17 cellular contexts compared by ENCODE assay signal in genomic region chr7:157548691-157549265, GRCh38.
"Had no signal": no experiment of that assay in that cellular context is flagged by ENCODE, and none has a peak within 500 bp of the region (broad histone marks: within the 10 kb centered on the region; RNA-seq: fewer than 3 reads in every experiment).

No MANE protein-coding gene starts in this region.

- H3K27me3 ChIP-seq: transverse colon had no signal

- H3K4me3 ChIP-seq: SK-N-MC, skin epidermis, transverse colon had no signal

- DNase-seq: activated CD4-positive, alpha-beta T cell treated with anti-CD3 and anti-CD28 coated beads for 1 hour; activated CD4-positive, alpha-beta T cell treated with anti-CD3 and anti-CD28 coated beads, Interleukin-2, amount 50 U/mL, for 4 hours; activated naive CD4-positive, alpha-beta T cell treated with anti-CD3 and anti-CD28 coated beads, Interleukin-2, amount 50 U/mL, for 16 hours; activated T-cell treated with anti-CD3 and anti-CD28 coated beads, Interleukin-2, amount 50 U/mL, for 1 hour; central memory CD4-positive, alpha-beta T cell; cortex of kidney; effector CD8-positive, alpha-beta T cell; foreskin fibroblast; mammary epithelial cell; stimulated activated CD4-positive, alpha-beta T cell treated with anti-CD3 and anti-CD28 coated beads, Interleukin-4, amount 100 ng/mL, for 24 hours; stimulated activated naive CD4-positive, alpha-beta T cell; T-helper 1 cell; T1000; transverse colon had no signal

- H3K4me1 ChIP-seq: parathyroid adenoma, transverse colon had no signal

- H2AFZ ChIP-seq: parathyroid adenoma had no signal

- H3K9me3 ChIP-seq: transverse colon had no signal

- H3K27ac ChIP-seq: parathyroid adenoma, SK-N-MC, skin epidermis, transverse colon had no signal

- H3K9ac ChIP-seq: parathyroid adenoma had no signal

- H3K79me2 ChIP-seq: parathyroid adenoma had no signal

- H3K36me3 ChIP-seq: transverse colon had no signal
